25 cellular contexts compared by ENCODE assay signal in genomic region chr3:45261333-45262110, GRCh38. TPM values are rescaled to one million over a fixed set of nuclear protein-coding genes. Genes with fewer than 3 reads are reported as not detected.
"Had no signal": no experiment of that assay in that cellular context is flagged by ENCODE, and none has a peak within 500 bp of the region (broad histone marks: within the 10 kb centered on the region; RNA-seq: fewer than 3 reads in every experiment).

No MANE protein-coding gene starts in this region.

- H3K79me2 ChIP-seq: parathyroid adenoma had no signal

- H3K4me1 ChIP-seq: body of pancreas, colonic mucosa, foreskin keratinocyte, parathyroid adenoma, right atrium auricular region, suprapubic skin, tibial artery had no signal

- H3K9me3 Mint-ChIP-seq: activated naive CD4-positive, alpha-beta T cell treated with anti-CD3 and anti-CD28 coated beads, Interleukin-2, amount 50 U/mL, for 72 hours; naive thymus-derived CD4-positive, alpha-beta T cell; T-helper 2 cell treated with Interferon-gamma antibody and Interleukin-4, amounts not matched to agents 5 μg/mL and 100 μg/mL, for 36 hours had no signal

- H3K27ac Mint-ChIP-seq: activated CD4-positive, alpha-beta T cell treated with anti-CD3 and anti-CD28 coated beads for 36 hours; activated CD8-positive, alpha-beta memory T cell treated with anti-CD3 and anti-CD28 coated beads, Interleukin-2, amount 10 ng/mL, durations not matched to agents 7 days and 5 days; activated CD8-positive, alpha-beta T cell treated with anti-CD3 and anti-CD28 coated beads, Interleukin-2, amount 10 ng/mL, durations not matched to agents 7 days and 5 days; activated naive CD4-positive, alpha-beta T cell treated with anti-CD3 and anti-CD28 coated beads, Interleukin-2, amount 50 U/mL, for 72 hours; naive thymus-derived CD4-positive, alpha-beta T cell; T-helper 2 cell treated with Interferon-gamma antibody and Interleukin-4, amounts not matched to agents 5 μg/mL and 100 μg/mL, for 36 hours had no signal

- H3K4me3 Mint-ChIP-seq: activated CD4-positive, alpha-beta T cell treated with anti-CD3 and anti-CD28 coated beads for 36 hours; activated CD8-positive, alpha-beta memory T cell treated with anti-CD3 and anti-CD28 coated beads, Interleukin-2, amount 10 ng/mL, durations not matched to agents 7 days and 5 days; activated CD8-positive, alpha-beta T cell treated with anti-CD3 and anti-CD28 coated beads, Interleukin-2, amount 10 ng/mL, durations not matched to agents 7 days and 5 days; naive thymus-derived CD4-positive, alpha-beta T cell; T-helper 2 cell treated with Interferon-gamma antibody and Interleukin-4, amounts not matched to agents 5 μg/mL and 100 μg/mL, for 36 hours had no signal

- H3K4me3 ChIP-seq: body of pancreas, colonic mucosa, heart right ventricle, right atrium auricular region, suprapubic skin, tibial artery had no signal

- ATAC-seq: activated CD4-positive, alpha-beta T cell treated with anti-CD3 and anti-CD28 coated beads for 36 hours; activated CD8-positive, alpha-beta memory T cell treated with anti-CD3 and anti-CD28 coated beads, Interleukin-2, amount 10 ng/mL, durations not matched to agents 7 days and 5 days; activated CD8-positive, alpha-beta T cell treated with anti-CD3 and anti-CD28 coated beads, Interleukin-2, amount 10 ng/mL, durations not matched to agents 7 days and 5 days; activated naive CD4-positive, alpha-beta T cell treated with anti-CD3 and anti-CD28 coated beads, Interleukin-2, amount 50 U/mL, for 72 hours; body of pancreas; foreskin keratinocyte; heart right ventricle; naive thymus-derived CD4-positive, alpha-beta T cell had no signal

- DNase-seq: activated CD4-positive, alpha-beta T cell treated with anti-CD3 and anti-CD28 coated beads for 36 hours; activated CD4-positive, CD25-positive, alpha-beta regulatory T cell; activated CD8-positive, alpha-beta memory T cell treated with anti-CD3 and anti-CD28 coated beads, Interleukin-2, amount 10 ng/mL, durations not matched to agents 7 days and 5 days; activated CD8-positive, alpha-beta T cell treated with anti-CD3 and anti-CD28 coated beads, Interleukin-2, amount 10 ng/mL, durations not matched to agents 7 days and 5 days; activated naive CD4-positive, alpha-beta T cell; activated T-cell treated with anti-CD3 and anti-CD28 coated beads, Interleukin-2, amount 50 U/mL, for 48 hours; aorta; body of pancreas; colonic mucosa; effector memory CD4-positive, alpha-beta T cell; erythroblast; foreskin keratinocyte; heart right ventricle; midbrain; naive thymus-derived CD4-positive, alpha-beta T cell; nucleus accumbens; stimulated activated CD4-positive, alpha-beta T cell treated with anti-CD3 and anti-CD28 coated beads, Interleukin-15, amount 100 ng/mL, for 24 hours; stimulated activated CD4-positive, alpha-beta T cell treated with anti-CD3 and anti-CD28 coated beads, Interleukin-2, amount 100 ng/mL, for 24 hours; stimulated activated naive CD4-positive, alpha-beta T cell; tibial artery had no signal

- H3K27me3 ChIP-seq: body of pancreas, colonic mucosa, right atrium auricular region, tibial artery had no signal

- H2AFZ ChIP-seq: parathyroid adenoma had no signal

- H3K9me3 ChIP-seq: body of pancreas, colonic mucosa, heart right ventricle, right atrium auricular region, suprapubic skin, tibial artery had no signal

- H3K36me3 ChIP-seq: colonic mucosa, heart right ventricle, right atrium auricular region, suprapubic skin, tibial artery had no signal

- H3K27ac ChIP-seq: body of pancreas, colonic mucosa, foreskin keratinocyte, heart right ventricle, parathyroid adenoma, right atrium auricular region, suprapubic skin, tibial artery had no signal

- H3K9ac ChIP-seq: parathyroid adenoma had no signal

- H3K36me3 Mint-ChIP-seq: activated CD8-positive, alpha-beta memory T cell treated with anti-CD3 and anti-CD28 coated beads, Interleukin-2, amount 10 ng/mL, durations not matched to agents 7 days and 5 days; activated naive CD4-positive, alpha-beta T cell treated with anti-CD3 and anti-CD28 coated beads, Interleukin-2, amount 50 U/mL, for 72 hours; naive thymus-derived CD4-positive, alpha-beta T cell had no signal

- H3K4me1 Mint-ChIP-seq: activated CD4-positive, alpha-beta T cell treated with anti-CD3 and anti-CD28 coated beads for 36 hours; naive thymus-derived CD4-positive, alpha-beta T cell had no signal

RNA-seq across cellular contexts. Expression of gene TMEM158, which starts 35.4 kb away (rescaled TPM):
- total RNA-seq: activated naive CD4-positive, alpha-beta T cell treated with anti-CD3 and anti-CD28 coated beads, Interleukin-2, amount 50 U/mL, for 72 hours; right atrium auricular region had no signal
